In the genomic region with DNA sequence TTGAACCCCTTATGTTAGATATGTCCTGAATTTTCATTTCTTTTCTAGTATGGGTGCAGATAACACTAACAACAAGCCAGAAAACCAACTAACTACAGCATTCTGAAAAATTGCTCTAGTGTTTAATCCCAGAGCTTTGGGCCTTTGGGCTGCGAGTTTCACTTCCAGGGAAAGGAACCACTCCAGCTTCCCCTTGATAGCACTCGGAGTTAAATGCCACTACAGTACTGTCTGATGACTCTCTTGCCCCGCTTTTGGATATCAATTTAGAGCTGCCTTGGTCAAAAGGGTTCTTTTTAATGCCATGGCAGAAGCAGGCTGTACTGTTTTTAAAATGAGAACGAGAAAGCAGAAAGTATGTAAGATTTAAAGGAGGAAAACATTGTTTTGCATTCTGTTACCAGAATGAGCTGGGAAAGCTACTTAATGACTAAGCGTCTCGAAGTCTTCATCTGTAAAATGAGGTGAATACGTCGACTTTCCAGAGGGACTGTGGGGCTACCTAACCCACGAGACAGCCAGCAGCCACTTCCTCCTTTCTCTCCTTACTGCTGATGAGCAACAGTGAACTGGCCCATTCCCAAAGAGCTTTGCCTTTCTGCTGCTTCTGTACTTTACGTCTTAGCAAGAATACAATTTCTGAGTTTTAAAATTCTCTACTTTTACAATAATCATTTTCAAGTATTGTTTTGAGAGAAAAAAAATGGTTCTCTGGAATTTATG, we compare ENCODE assay signal across 20 cellular contexts.
DNase-seq lines count a peak whose midpoint lies in the region; ATAC-seq, FAIRE-seq and TF ChIP-seq lines count a peak whose summit lies in the region.
"Had no signal": no experiment of that assay in that cellular context is flagged by ENCODE, and none has a peak within 500 bp of the region (broad histone marks: within the 10 kb centered on the region; RNA-seq: fewer than 3 reads in every experiment).

No MANE protein-coding gene starts in this region.

- no peak overlapping the region for H2AFZ ChIP-seq in MM.1S (ENCODE audit: low read length)

- H3K9me3 Mint-ChIP-seq in activated T-helper 17 cell treated with anti-CD3 and anti-CD28 coated beads, Interleukin-2, amount 50 U/mL, for 72 hours: peaks cover 15% of the 10 kb centered on the region

- TF ChIP-seq POLR2A in GM12891 (IDR thresholded peaks at IDR 0.05; ENCODE audit: low read depth, low read length): no peak

- no peak overlapping the region for H3K4me3 ChIP-seq in coronary artery
- no peak overlapping the region for H3K4me3 ChIP-seq in psoas muscle
- H3K4me3 ChIP-seq in MM.1S (ENCODE audit: low read length): no peak overlapping the region
- H3K4me3 ChIP-seq: right lobe of liver, transverse colon had no signal

- no peaks in the 10 kb centered on the region for H4K20me1 ChIP-seq in MM.1S (ENCODE audit: insufficient read depth, low read length)

- H3K27ac Mint-ChIP-seq in activated T-helper 17 cell treated with anti-CD3 and anti-CD28 coated beads, Interleukin-2, amount 50 U/mL, for 72 hours: no peak overlapping the region
- H3K27ac Mint-ChIP-seq: activated naive CD8-positive, alpha-beta T cell; activated T-cell treated with anti-CD3 and anti-CD28 coated beads, Interleukin-2, amount 50 U/mL, for 72 hours; dendritic cell treated with granulocyte-macrophage colony-stimulating factor and Interleukin-4, amounts not matched to agents 40 ng/mL and 50 ng/mL, for 4 days; stimulated activated naive B cell treated with anti-CD40 and anti-IgM and Interleukin-4, amounts not matched to agents 10 μg/mL and 1 μg/mL and 100 μg/mL, for 72 hours had no signal

- H3K27me3 ChIP-seq in psoas muscle (ENCODE audit: insufficient read depth in 3 of 3, low read length in 2 of 3): no peaks in the 10 kb centered on the region
- no peaks in the 10 kb centered on the region for H3K27me3 ChIP-seq in MM.1S (replicated peaks; ENCODE audit: insufficient read depth, low read length)
- no peaks in the 10 kb centered on the region for H3K27me3 ChIP-seq in foreskin keratinocyte
- H3K27me3 ChIP-seq: right lobe of liver, transverse colon had no signal

- H3K4me2 ChIP-seq in MM.1S (ENCODE audit: low read depth, low read length): no peak overlapping the region

- no peak overlapping the region for H3K9ac ChIP-seq in MM.1S (ENCODE audit: low read length)

- H3F3A ChIP-seq in MM.1S (ENCODE audit: insufficient read depth, low read length): no peaks in the 10 kb centered on the region

- no peaks in the 10 kb centered on the region for H3K36me3 ChIP-seq in psoas muscle (ENCODE audit: insufficient read depth in 1 of 2, low read depth in 1 of 2)
- H3K36me3 ChIP-seq in MM.1S (replicated peaks; ENCODE audit: insufficient read depth, low read length): no peaks in the 10 kb centered on the region
- H3K36me3 ChIP-seq: right lobe of liver, transverse colon had no signal

- H3K9me3 ChIP-seq in psoas muscle (peaks cover 8% of the 10 kb centered on the region), MM.1S (replicated peaks; ENCODE audit: insufficient read depth, low read length) (no peaks in the 10 kb centered on the region)

- no peaks in the 10 kb centered on the region for H3K79me2 ChIP-seq in MM.1S (ENCODE audit: low read length)

- no peak for FAIRE-seq in GM12891 (lab: Jason Lieb, UNC)
- FAIRE-seq: bronchial epithelial cell had no signal

- TF ChIP-seq CTCF in coronary artery (IDR thresholded peaks at IDR 0.05): no peak
- TF ChIP-seq CTCF in psoas muscle (IDR thresholded peaks at IDR 0.05): no peak
- TF ChIP-seq CTCF in MM.1S (IDR thresholded peaks at IDR 0.05; ENCODE audit: low read length): no peak
- TF ChIP-seq CTCF in foreskin keratinocyte (conservative IDR thresholded peaks at IDR 0.05): no peak

- H3K27ac ChIP-seq in coronary artery: peak overlapping the region; percentile 73 to 76
- H3K27ac ChIP-seq in psoas muscle: peak overlapping the region; percentile 15
- no peak overlapping the region for H3K27ac ChIP-seq in MM.1S (ENCODE audit: low read length)
- H3K27ac ChIP-seq in foreskin keratinocyte: no peak overlapping the region
- H3K27ac ChIP-seq: right lobe of liver, transverse colon had no signal

- H3K4me1 ChIP-seq in psoas muscle (peaks cover 4% of the 10 kb centered on the region), MM.1S (ENCODE audit: low read length) (no peaks in the 10 kb centered on the region), foreskin keratinocyte (peaks cover 9% of the 10 kb centered on the region)
- H3K4me1 ChIP-seq: right lobe of liver, transverse colon had no signal

- no peak for DNase-seq in GM12891 (ENCODE audit: insufficient read length, low spot score)
- peak; percentile 36 for DNase-seq in NCI-H226
- DNase-seq in coronary artery (ENCODE audit: low spot score): no peak
- no peak for DNase-seq in psoas muscle
- no peak for DNase-seq in MM.1S
- no peak for DNase-seq in foreskin keratinocyte
- DNase-seq: activated T-cell treated with anti-CD3 and anti-CD28 coated beads, Interleukin-2, amount 50 U/mL, for 72 hours; DMS79; Karpas-422; occipital lobe; right lobe of liver; stimulated activated naive B cell treated with anti-CD40 and anti-IgM and Interleukin-4, amounts not matched to agents 10 μg/mL and 1 μg/mL and 100 μg/mL, for 72 hours; T-helper 9 cell; transverse colon had no signal

- no peak for ATAC-seq in psoas muscle
- no peak for ATAC-seq in HG03039 (IDR thresholded peaks at IDR 0.05; ENCODE audit: unreplicated experiment)
- ATAC-seq in activated T-helper 17 cell treated with anti-CD3 and anti-CD28 coated beads, Interleukin-2, amount 50 U/mL, for 72 hours (replicated peaks): no peak
- ATAC-seq in foreskin keratinocyte: no peak
- ATAC-seq: activated T-cell treated with anti-CD3 and anti-CD28 coated beads, Interleukin-2, amount 50 U/mL, for 72 hours; left lobe of liver; stimulated activated naive B cell treated with anti-CD40 and anti-IgM and Interleukin-4, amounts not matched to agents 10 μg/mL and 1 μg/mL and 100 μg/mL, for 72 hours had no signal

- peaks cover 6% of the 10 kb centered on the region for H3K36me3 Mint-ChIP-seq in activated T-helper 17 cell treated with anti-CD3 and anti-CD28 coated beads, Interleukin-2, amount 50 U/mL, for 72 hours (ENCODE audit: low read depth)
- H3K36me3 Mint-ChIP-seq: stimulated activated naive B cell treated with anti-CD40 and anti-IgM and Interleukin-4, amounts not matched to agents 10 μg/mL and 1 μg/mL and 100 μg/mL, for 72 hours had no signal

- WGBS in psoas muscle, 3 donors: 74 to 79% (median 75%) methylated on average over 10 of the region's 10 CpGs

- H3K27me3 Mint-ChIP-seq in activated T-helper 17 cell treated with anti-CD3 and anti-CD28 coated beads, Interleukin-2, amount 50 U/mL, for 72 hours: no peaks in the 10 kb centered on the region
- H3K27me3 Mint-ChIP-seq: activated naive CD8-positive, alpha-beta T cell; dendritic cell treated with granulocyte-macrophage colony-stimulating factor and Interleukin-4, amounts not matched to agents 40 ng/mL and 50 ng/mL, for 4 days had no signal

- no peak overlapping the region for H3K4me3 Mint-ChIP-seq in activated T-helper 17 cell treated with anti-CD3 and anti-CD28 coated beads, Interleukin-2, amount 50 U/mL, for 72 hours
- H3K4me3 Mint-ChIP-seq: activated naive CD8-positive, alpha-beta T cell; activated T-cell treated with anti-CD3 and anti-CD28 coated beads, Interleukin-2, amount 50 U/mL, for 72 hours; dendritic cell treated with granulocyte-macrophage colony-stimulating factor and Interleukin-4, amounts not matched to agents 40 ng/mL and 50 ng/mL, for 4 days; stimulated activated naive B cell treated with anti-CD40 and anti-IgM and Interleukin-4, amounts not matched to agents 10 μg/mL and 1 μg/mL and 100 μg/mL, for 72 hours had no signal

- no peaks in the 10 kb centered on the region for H3K4me1 Mint-ChIP-seq in activated T-helper 17 cell treated with anti-CD3 and anti-CD28 coated beads, Interleukin-2, amount 50 U/mL, for 72 hours
- H3K4me1 Mint-ChIP-seq: stimulated activated naive B cell treated with anti-CD40 and anti-IgM and Interleukin-4, amounts not matched to agents 10 μg/mL and 1 μg/mL and 100 μg/mL, for 72 hours had no signal

- no peaks in the 10 kb centered on the region for H3K9me2 ChIP-seq in MM.1S (replicated peaks; ENCODE audit: insufficient read depth, low read length)

- intact Hi-C loops in psoas muscle (cut with DNase I): loop anchor here in 1 of 2 donors (5.0 kb wide), 1 partner anchor 50 kb away; no protein-coding TSS in a partner anchor

TF ChIP-seq in GM12891, 5 proteins besides CTCF, POLR2A, EP300 and RAD21:
- TF ChIP-seq POU2F2 (IDR thresholded peaks at IDR 0.05; ENCODE audit: low read depth, low read length) (no peak), PAX5 (IDR thresholded peaks at IDR 0.05; ENCODE audit: insufficient read depth, low read length, severe bottlenecking) (no peak), SPI1 (IDR thresholded peaks at IDR 0.05; ENCODE audit: low read depth, low read length) (peak; percentile 12; the same call in 1 of the 2 replicates)

Comparison
In these comparisons a context has a peak if more than half of its experiments do, and no peak if none do; other contexts are left out.
1. H3K27ac ChIP-seq: peak in coronary artery (2 of 2) and psoas muscle (single experiment); none in MM.1S (single experiment) and foreskin keratinocyte (single experiment).